ENCODE assay signal across 8 cellular contexts in the genomic region with DNA sequence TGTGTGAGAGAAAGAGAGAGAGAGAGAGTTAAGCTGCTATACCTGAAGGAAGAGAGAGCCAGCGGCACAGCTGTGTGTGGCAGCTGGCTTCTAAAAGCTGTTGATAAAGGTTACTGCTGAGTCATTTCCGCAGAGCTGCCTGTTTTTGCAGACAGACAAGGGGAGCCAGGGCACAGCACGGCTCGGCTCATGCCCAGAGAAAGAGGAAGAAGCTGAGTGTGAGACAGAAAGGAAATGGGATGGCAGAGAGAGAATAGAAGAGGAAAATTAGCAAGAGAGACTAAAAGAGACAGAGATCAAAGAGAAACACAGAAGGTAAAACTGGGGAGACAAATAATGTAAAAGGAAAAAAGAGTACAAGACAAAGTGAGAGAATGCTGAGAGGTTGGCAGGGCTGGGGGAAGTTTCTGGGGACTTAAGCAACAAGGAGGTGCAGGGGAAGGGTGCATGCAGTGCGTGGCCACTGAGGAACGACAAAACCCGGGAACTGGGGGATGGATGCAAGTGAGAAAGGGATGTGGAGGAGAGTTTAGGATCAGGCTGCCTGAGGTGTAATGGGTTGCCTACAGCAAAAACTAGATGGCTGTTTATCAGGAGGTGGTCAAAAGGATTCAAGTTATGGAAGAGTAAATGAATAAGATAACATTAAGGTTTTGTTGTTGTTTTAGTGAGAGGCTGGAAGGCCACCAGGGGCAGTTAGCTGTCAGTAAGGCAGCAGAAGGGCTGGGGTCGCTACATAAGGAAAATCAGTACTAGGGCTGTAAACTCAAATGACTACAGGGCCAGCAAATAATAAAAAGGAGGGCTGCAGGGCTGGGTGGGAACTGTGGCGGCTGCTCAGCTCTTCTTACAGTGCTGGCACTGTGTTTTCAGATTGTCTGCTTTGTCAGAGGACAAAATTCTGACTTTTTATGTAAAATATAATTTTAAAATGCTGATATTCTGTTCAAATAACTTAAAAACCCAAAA. TPM values are rescaled to one million over a fixed set of nuclear protein-coding genes. Genes with fewer than 3 reads are reported as not detected.
DNase-seq lines count a peak whose midpoint lies in the region; ATAC-seq and TF ChIP-seq lines count a peak whose summit lies in the region.

No MANE protein-coding gene starts in this region.

- peak overlapping the region; percentile 78 for H3K9ac ChIP-seq in KMS-11
- H3K9ac ChIP-seq in stomach smooth muscle (ENCODE audit: low read length in 2 of 2) = peak overlapping the region; percentile 59 to 65

- H3K27me3 ChIP-seq in KMS-11 (ENCODE audit: insufficient read depth, low read depth) (no peaks in the 10 kb centered on the region), stomach smooth muscle (ENCODE audit: control insufficient read depth in 1 of 2, insufficient read depth in 2 of 2, low read length in 2 of 2) (no peaks in the 10 kb centered on the region)

- no peaks in the 10 kb centered on the region for H4K20me1 ChIP-seq in KMS-11 (ENCODE audit: insufficient read depth)

- peaks cover 22% of the 10 kb centered on the region for H3K4me1 Mint-ChIP-seq in activated T-helper 17 cell treated with anti-CD3 and anti-CD28 coated beads, Interleukin-2, amount 50 U/mL, for 72 hours
- peaks cover 30 to 36% of the 10 kb centered on the region in 2 donors for H3K4me1 Mint-ChIP-seq in natural killer cell treated with Interleukin-12 subunit alpha and Interleukin-12 subunit beta and Interleukin-15 and Interleukin-18, amount 100 ng/mL, for 72 hours (ENCODE audit: low read depth in 2 of 2)

- H3K4me1 ChIP-seq in KMS-11 (ENCODE audit: low read depth, poor library complexity, severe bottlenecking) = peaks cover 37% of the 10 kb centered on the region
- H3K4me1 ChIP-seq in stomach smooth muscle (ENCODE audit: control insufficient read depth, insufficient read depth, low read length) = peaks cover 16% of the 10 kb centered on the region

- peak overlapping the region; percentile 74 for H3K4me2 ChIP-seq in KMS-11

- no peaks in the 10 kb centered on the region for H3K27me3 Mint-ChIP-seq in activated T-helper 17 cell treated with anti-CD3 and anti-CD28 coated beads, Interleukin-2, amount 50 U/mL, for 72 hours
- no peaks in the 10 kb centered on the region for H3K27me3 Mint-ChIP-seq in natural killer cell treated with Interleukin-12 subunit alpha and Interleukin-12 subunit beta and Interleukin-15 and Interleukin-18, amount 100 ng/mL, for 72 hours

- no peaks in the 10 kb centered on the region for H3K9me3 Mint-ChIP-seq in activated T-helper 17 cell treated with anti-CD3 and anti-CD28 coated beads, Interleukin-2, amount 50 U/mL, for 72 hours
- H3K9me3 Mint-ChIP-seq in natural killer cell treated with Interleukin-12 subunit alpha and Interleukin-12 subunit beta and Interleukin-15 and Interleukin-18, amount 100 ng/mL, for 72 hours = no peaks in the 10 kb centered on the region

- DNase-seq in DMS53 treated with DMSO at 0.1 percent for 48 hours (lab: John Stamatoyannopoulos, UW; ENCODE audit: unreplicated experiment) (peak; percentile 95), RKO (ENCODE audit: low spot score) (peak; percentile 95), fibroblast of mammary gland (ENCODE audit: low read depth) (peak; percentile 79)
- peak; percentile 83 for DNase-seq in natural killer cell treated with Interleukin-12 subunit alpha and Interleukin-12 subunit beta and Interleukin-15 and Interleukin-18, amount 100 ng/mL, for 72 hours (ENCODE audit: low spot score)

- no peak overlapping the region for H3K4me3 ChIP-seq in KMS-11 (IDR thresholded peaks at IDR 0.05; ENCODE audit: insufficient read depth, low read depth, low read length)
- peak overlapping the region; percentile 3 for H3K4me3 ChIP-seq in fibroblast of mammary gland (ENCODE audit: control insufficient read depth, low read depth, low read length)
- peak overlapping the region; percentile 34 to 68 for H3K4me3 ChIP-seq in stomach smooth muscle (ENCODE audit: low read length in 2 of 2)

- TF ChIP-seq CTCF in KMS-11 (conservative IDR thresholded peaks at IDR 0.05; ENCODE audit: low read depth, low read length) (no peak), fibroblast of mammary gland (conservative IDR thresholded peaks at IDR 0.05; ENCODE audit: control insufficient read depth, insufficient read depth, low read depth, low read length) (no peak)

- H3K27ac Mint-ChIP-seq in activated T-helper 17 cell treated with anti-CD3 and anti-CD28 coated beads, Interleukin-2, amount 50 U/mL, for 72 hours = peak overlapping the region; percentile 88
- peak overlapping the region; percentile 84 to 89 for H3K27ac Mint-ChIP-seq in natural killer cell treated with Interleukin-12 subunit alpha and Interleukin-12 subunit beta and Interleukin-15 and Interleukin-18, amount 100 ng/mL, for 72 hours

- peaks cover 6% of the 10 kb centered on the region for H3K36me3 Mint-ChIP-seq in activated T-helper 17 cell treated with anti-CD3 and anti-CD28 coated beads, Interleukin-2, amount 50 U/mL, for 72 hours (ENCODE audit: low read depth)
- H3K36me3 Mint-ChIP-seq in natural killer cell treated with Interleukin-12 subunit alpha and Interleukin-12 subunit beta and Interleukin-15 and Interleukin-18, amount 100 ng/mL, for 72 hours = no peaks in the 10 kb centered on the region

- 0 out of 2 replicates have a peak, but pooled peaks cover 4% of the 10 kb centered on the region for H3K79me2 ChIP-seq in KMS-11 (ENCODE audit: insufficient read depth, low read depth)

- no peaks in the 10 kb centered on the region for H3K9me3 ChIP-seq in stomach smooth muscle (ENCODE audit: control insufficient read depth in 2 of 2, low read length in 2 of 2)

- no peaks in the 10 kb centered on the region for H3K36me3 ChIP-seq in KMS-11 (ENCODE audit: insufficient read depth)
- H3K36me3 ChIP-seq in stomach smooth muscle (ENCODE audit: control insufficient read depth in 2 of 2, insufficient read depth in 2 of 2, low read length in 2 of 2) = no peaks in the 10 kb centered on the region

- H3K27ac ChIP-seq in KMS-11 (peak overlapping the region; percentile 91), stomach smooth muscle (ENCODE audit: low read length) (peak overlapping the region; percentile 72)

- peak; percentile 92 for ATAC-seq in GM21723 (IDR thresholded peaks at IDR 0.05; ENCODE audit: unreplicated experiment)
- ATAC-seq in activated T-helper 17 cell treated with anti-CD3 and anti-CD28 coated beads, Interleukin-2, amount 50 U/mL, for 72 hours (replicated peaks) = peak; percentile 97
- ATAC-seq in natural killer cell treated with Interleukin-12 subunit alpha and Interleukin-12 subunit beta and Interleukin-15 and Interleukin-18, amount 100 ng/mL, for 72 hours = peak; percentile 95 to 99

- peak overlapping the region; percentile 95 for H3K4me3 Mint-ChIP-seq in activated T-helper 17 cell treated with anti-CD3 and anti-CD28 coated beads, Interleukin-2, amount 50 U/mL, for 72 hours
- H3K4me3 Mint-ChIP-seq in natural killer cell treated with Interleukin-12 subunit alpha and Interleukin-12 subunit beta and Interleukin-15 and Interleukin-18, amount 100 ng/mL, for 72 hours = peak overlapping the region; percentile 94

- H2AFZ ChIP-seq in KMS-11 (ENCODE audit: low read depth) = peak overlapping the region; percentile 15; the same call in 1 of the 2 replicates

RNA-seq across cellular contexts. Expression of a gene that starts 22.9 kb away (rescaled TPM):
- 1,000 to 10,000 TPM; 1,094 to 1,926 TPM for total RNA-seq in activated T-helper 17 cell treated with anti-CD3 and anti-CD28 coated beads, Interleukin-2, amount 50 U/mL, for 72 hours
- total RNA-seq in natural killer cell treated with Interleukin-12 subunit alpha and Interleukin-12 subunit beta and Interleukin-15 and Interleukin-18, amount 100 ng/mL, for 72 hours = 1,000 to 10,000 TPM; 1,618 to 3,352 TPM
